In the genomic region with DNA sequence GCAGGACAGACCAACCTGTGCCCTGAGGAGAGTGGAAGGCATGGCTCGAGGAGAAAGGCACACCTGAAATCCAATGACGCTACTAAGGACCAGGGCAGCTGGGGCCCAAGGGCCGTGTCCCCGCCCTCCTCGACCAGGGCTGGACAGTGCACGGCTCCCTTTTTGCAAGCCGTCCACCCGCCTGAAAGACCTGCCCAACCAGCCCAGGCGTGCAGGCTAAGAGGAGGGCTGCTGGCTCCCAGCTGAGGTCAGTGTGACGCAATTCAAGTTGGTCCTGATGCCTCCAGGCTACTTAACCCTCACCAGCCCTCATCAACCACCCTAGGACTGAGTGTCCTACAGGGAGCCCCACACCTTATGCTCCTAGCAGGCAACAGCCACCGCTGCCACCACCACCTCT, we compare ENCODE assay signal across 18 cellular contexts.
DNase-seq lines count a peak whose midpoint lies in the region; ATAC-seq and TF ChIP-seq lines count a peak whose summit lies in the region.
"Had no signal": no experiment of that assay in that cellular context is flagged by ENCODE, and none has a peak within 500 bp of the region (broad histone marks: within the 10 kb centered on the region; RNA-seq: fewer than 3 reads in every experiment).

No MANE protein-coding gene starts in this region.

- no peak overlapping the region for H2BK20ac ChIP-seq in H9 (ENCODE audit: low read depth, low read length, poor library complexity, severe bottlenecking)

- H4K20me1 ChIP-seq in H9 (ENCODE audit: control insufficient read depth, insufficient read depth, insufficient read length) (no peaks in the 10 kb centered on the region), MM.1S (ENCODE audit: insufficient read depth, low read length) (no peaks in the 10 kb centered on the region)

- in situ Hi-C loops in Panc1 (cut with HindIII; ENCODE audit: low pct_unique_long_range_greater_than_20kb, low sequenced_read_pairs) = no loop called here

- no peak overlapping the region for H3K27ac ChIP-seq in H9 (ENCODE audit: insufficient read length, low read depth, low read length)
- no peak overlapping the region for H3K27ac ChIP-seq in Panc1 (ENCODE audit: low read length)
- no peak overlapping the region for H3K27ac ChIP-seq in psoas muscle
- no peak overlapping the region for H3K27ac ChIP-seq in MM.1S (ENCODE audit: low read length)
- H3K27ac ChIP-seq: BLaER1 treated with 17β-estradiol and CSF1 and Interleukin-3, amounts not matched to agents 10 nM and 100 nM; esophagus muscularis mucosa; GM23248; heart left ventricle had no signal

- no peak overlapping the region for H3K4ac ChIP-seq in H9 (ENCODE audit: low read depth, low read length)

- H3K23ac ChIP-seq in H9 (ENCODE audit: insufficient read length, low read depth, low read length) = no peak overlapping the region

- no peak for TF ChIP-seq CTCF in H9 (conservative IDR thresholded peaks at IDR 0.05)
- no peak for TF ChIP-seq CTCF in Panc1 (IDR thresholded peaks at IDR 0.05)
- TF ChIP-seq CTCF in psoas muscle (IDR thresholded peaks at IDR 0.05) = no peak
- TF ChIP-seq CTCF in MM.1S (IDR thresholded peaks at IDR 0.05; ENCODE audit: low read length) = no peak

- intact Hi-C loops in Panc1 (cut with micrococcal nuclease; ENCODE audit: unreplicated experiment) = no loop called here
- intact Hi-C loops in psoas muscle (cut with DNase I) = no loop called here
- intact Hi-C loops in posterior cingulate gyrus (cut with DNase I) = no loop called here

- no peak overlapping the region for H4K91ac ChIP-seq in H9 (ENCODE audit: insufficient read length, low read depth, low read length)

- H3K36me3 ChIP-seq in Panc1 (ENCODE audit: control insufficient read depth, insufficient read depth, low read length) (no peaks in the 10 kb centered on the region), psoas muscle (ENCODE audit: insufficient read depth in 1 of 2, low read depth in 1 of 2) (peaks cover 0 to 37% of the 10 kb centered on the region in 2 donors), MM.1S (replicated peaks; ENCODE audit: insufficient read depth, low read length) (no peaks in the 10 kb centered on the region)

- H3K9ac ChIP-seq in H9 (ENCODE audit: extremely low read depth, insufficient read length, low read length) = no peak overlapping the region
- H3K9ac ChIP-seq in MM.1S (ENCODE audit: low read length) = no peak overlapping the region
- H3K9ac ChIP-seq: BLaER1 treated with 17β-estradiol and CSF1 and Interleukin-3, amounts not matched to agents 10 nM and 100 nM; GM23248 had no signal

- H3K79me1 ChIP-seq in H9 (ENCODE audit: insufficient read depth, low read depth, low read length, poor library complexity, severe bottlenecking) = no peaks in the 10 kb centered on the region

- H2BK15ac ChIP-seq in H9 (ENCODE audit: low read depth, low read length) = no peak overlapping the region

- H3K79me2 ChIP-seq in H9 (ENCODE audit: insufficient read depth, low read length) = no peaks in the 10 kb centered on the region; the same call in 1 of the 2 replicates
- H3K79me2 ChIP-seq in MM.1S (ENCODE audit: low read length) = no peaks in the 10 kb centered on the region

- H3K27me3 Mint-ChIP-seq in H9 (ENCODE audit: low read depth) = no peaks in the 10 kb centered on the region

- DNase-seq in H9 (no peak), Panc1 (ENCODE audit: low read depth, low spot score) (no peak), iPS-NIHi11 (ENCODE audit: low spot score) (peak; percentile 71), psoas muscle (no peak), MM.1S (no peak), posterior cingulate gyrus (no peak), inferior parietal cortex (ENCODE audit: extremely low spot score) (no peak)
- no peak for DNase-seq in activated CD4-positive, alpha-beta T cell treated with anti-CD3 and anti-CD28 coated beads for 4 hours
- DNase-seq: activated CD4-positive, CD25-positive, alpha-beta regulatory T cell; activated gamma-delta T cell; dermis blood vessel endothelial cell; DMS79; GM23248; heart left ventricle; NCI-H2081 had no signal

- no peak overlapping the region for H4K5ac ChIP-seq in H9 (ENCODE audit: insufficient read length, low read depth, low read length)

- no TSS peak for BruUV-seq in Panc1 (replicated peaks; lab: Mats Ljungman, UMichigan)

- no peaks in the 10 kb centered on the region for H3K9me3 Mint-ChIP-seq in H9
- H3K9me3 Mint-ChIP-seq: T-helper 1 cell treated with Interleukin-12 subunit alpha and Interleukin-12 subunit beta and Interleukin-4 antibody, amounts not matched to agents 30 μg/mL and 1 μg/mL, for 36 hours had no signal

- H3K9me3 ChIP-seq in H9 (ENCODE audit: control insufficient read depth, low read depth, low read length) = no peaks in the 10 kb centered on the region
- no peaks in the 10 kb centered on the region for H3K9me3 ChIP-seq in Panc1 (ENCODE audit: control insufficient read depth, insufficient read depth, low read depth, low read length)
- H3K9me3 ChIP-seq in psoas muscle = no peaks in the 10 kb centered on the region
- H3K9me3 ChIP-seq in MM.1S (replicated peaks; ENCODE audit: insufficient read depth, low read length) = no peaks in the 10 kb centered on the region
- H3K9me3 ChIP-seq: BLaER1 treated with 17β-estradiol and CSF1 and Interleukin-3, amounts not matched to agents 10 nM and 100 nM; esophagus muscularis mucosa; heart left ventricle had no signal

- no peaks in the 10 kb centered on the region for H3K9me2 ChIP-seq in MM.1S (replicated peaks; ENCODE audit: insufficient read depth, low read length)

- H2BK120ac ChIP-seq in H9 (ENCODE audit: low read depth, low read length, poor library complexity, severe bottlenecking) = no peak overlapping the region

- H3K4me3 ChIP-seq in Panc1 (ENCODE audit: low read depth in 2 of 2, low read length in 2 of 2) (no peak overlapping the region), psoas muscle (no peak overlapping the region), MM.1S (ENCODE audit: low read length) (no peak overlapping the region)
- H3K4me3 ChIP-seq: BLaER1 treated with 17β-estradiol and CSF1 and Interleukin-3, amounts not matched to agents 10 nM and 100 nM; esophagus muscularis mucosa; GM23248; heart left ventricle had no signal

- no peak overlapping the region for H3K56ac ChIP-seq in H9 (ENCODE audit: insufficient read length, low read depth, low read length)

- ATAC-seq in Panc1 = 0 out of 2 replicates have a peak, but pooled peaks have one; percentile 11
- ATAC-seq in psoas muscle = peak in 3 of 4 donors; percentile 40 to 44 (median 42)

- no peak overlapping the region for H3K4me3 Mint-ChIP-seq in H9
- H3K4me3 Mint-ChIP-seq: T-helper 1 cell treated with Interleukin-12 subunit alpha and Interleukin-12 subunit beta and Interleukin-4 antibody, amounts not matched to agents 30 μg/mL and 1 μg/mL, for 36 hours had no signal

- H3F3A ChIP-seq in MM.1S (ENCODE audit: insufficient read depth, low read length) = no peaks in the 10 kb centered on the region

- H3K4me1 ChIP-seq in H9 (ENCODE audit: insufficient read depth, low read length) (no peaks in the 10 kb centered on the region), Panc1 (ENCODE audit: control insufficient read depth, insufficient read depth, low read length) (no peaks in the 10 kb centered on the region), psoas muscle (no peaks in the 10 kb centered on the region), MM.1S (ENCODE audit: low read length) (no peaks in the 10 kb centered on the region)
- H3K4me1 ChIP-seq: BLaER1 treated with 17β-estradiol and CSF1 and Interleukin-3, amounts not matched to agents 10 nM and 100 nM had no signal

- H3K36me3 Mint-ChIP-seq in H9 (ENCODE audit: insufficient read depth in 1 of 3, low read depth in 3 of 3) = peaks cover 22 to 49% (median 25%) of the 10 kb centered on the region in 3 experiments

- H4K8ac ChIP-seq in H9 (replicated peaks; ENCODE audit: insufficient read length, low read depth, low read length) = no peak overlapping the region

- CTCF ChIA-PET in Panc1 (lab: Charles Lee) = no interaction called here

- H2AFZ ChIP-seq in H9 (ENCODE audit: low read length) (no peak overlapping the region), MM.1S (ENCODE audit: low read length) (no peak overlapping the region)
- H2AFZ ChIP-seq: GM23248 had no signal

- peak overlapping the region in 2 of 3 experiments; percentile 82 to 92; a peak in 4 of 7 replicates for H3K27ac Mint-ChIP-seq in H9
- H3K27ac Mint-ChIP-seq: T-helper 1 cell treated with Interleukin-12 subunit alpha and Interleukin-12 subunit beta and Interleukin-4 antibody, amounts not matched to agents 30 μg/mL and 1 μg/mL, for 36 hours had no signal

- H3K14ac ChIP-seq in H9 (ENCODE audit: insufficient read depth, low read length) = no peak overlapping the region; the same call in 1 of the 2 replicates

- H3K4me2 ChIP-seq in H9 (ENCODE audit: insufficient read depth, insufficient read length, low read length) (no peak overlapping the region), MM.1S (ENCODE audit: low read depth, low read length) (no peak overlapping the region)
- H3K4me2 ChIP-seq: BLaER1 treated with 17β-estradiol and CSF1 and Interleukin-3, amounts not matched to agents 10 nM and 100 nM had no signal

- no peak overlapping the region for H3T11ph ChIP-seq in H9 (ENCODE audit: low read length)

- H3K18ac ChIP-seq in H9 (ENCODE audit: insufficient read length, low read depth, low read length) = no peak overlapping the region

- H2AK5ac ChIP-seq in H9 (ENCODE audit: insufficient read length, low read length) = no peak overlapping the region

- H3K4me1 Mint-ChIP-seq in H9 = peaks cover 7 to 19% of the 10 kb centered on the region in 2 experiments; a peak in 3 of 4 replicates

- WGBS in H9 (ENCODE audit: extremely low coverage, insufficient read length, low lambda C conversion rate) = no CpG with 5 or more reads among the region's 11 CpGs
- 81 to 84% (median 84%) methylated on average over 11 of the region's 11 CpGs for WGBS in psoas muscle, 3 donors

- no peaks in the 10 kb centered on the region for H3K23me2 ChIP-seq in H9 (ENCODE audit: insufficient read length, low read depth, low read length, poor library complexity, severe bottlenecking)

- POLR2A ChIA-PET in Panc1 (lab: Charles Lee) = interaction anchor here (0.6 kb wide), 1 partner anchor 735 kb away, joined by 3 read pairs; no protein-coding TSS in a partner anchor

- H2BK12ac ChIP-seq in H9 (ENCODE audit: insufficient read length, low read depth, low read length) = no peak overlapping the region

- no peaks in the 10 kb centered on the region for H3K27me3 ChIP-seq in H9 (ENCODE audit: insufficient read depth, low read length)
- no peaks in the 10 kb centered on the region for H3K27me3 ChIP-seq in Panc1 (ENCODE audit: control insufficient read depth, insufficient read depth, low read length)
- H3K27me3 ChIP-seq in psoas muscle (ENCODE audit: insufficient read depth in 3 of 3, low read length in 2 of 3) = no peaks in the 10 kb centered on the region
- no peaks in the 10 kb centered on the region for H3K27me3 ChIP-seq in MM.1S (replicated peaks; ENCODE audit: insufficient read depth, low read length)
- H3K27me3 ChIP-seq: BLaER1 treated with 17β-estradiol and CSF1 and Interleukin-3, amounts not matched to agents 10 nM and 100 nM; esophagus muscularis mucosa; heart left ventricle had no signal

- H2BK5ac ChIP-seq in H9 (ENCODE audit: insufficient read length, low read length) = no peak overlapping the region
